In the genomic region with DNA sequence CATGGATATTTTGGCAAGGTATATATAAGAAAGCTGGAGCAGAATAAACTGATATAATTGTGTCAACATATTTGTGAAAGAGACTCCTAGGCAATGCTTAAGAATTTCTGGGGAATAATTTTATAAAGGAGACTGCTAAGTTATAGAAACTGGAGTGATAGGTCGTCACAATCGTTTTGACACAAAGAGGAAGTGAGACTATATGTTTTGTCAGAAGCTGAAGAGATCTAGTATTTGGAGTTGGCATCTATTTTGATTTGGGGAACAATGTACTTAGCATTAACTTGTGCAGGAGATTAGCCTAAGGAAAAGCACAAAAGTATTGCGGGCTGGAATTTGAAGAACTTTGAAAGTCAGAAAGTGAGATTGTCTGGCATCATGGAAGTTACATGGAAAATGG, we compare ENCODE assay signal across 28 cellular contexts.
"Had no signal": no experiment of that assay in that cellular context is flagged by ENCODE, and none has a peak within 500 bp of the region (broad histone marks: within the 10 kb centered on the region; RNA-seq: fewer than 3 reads in every experiment).

No MANE protein-coding gene starts in this region.

- H3K9me3 ChIP-seq: gastroesophageal sphincter, right atrium auricular region, tibial nerve had no signal

- DNase-seq: activated CD4-positive, alpha-beta T cell treated with anti-CD3 and anti-CD28 coated beads for 1 hour; activated CD4-positive, alpha-beta T cell treated with anti-CD3 and anti-CD28 coated beads, Interleukin-2, amount 10 ng/mL, durations not matched to agents 7 days and 5 days; activated CD8-positive, alpha-beta T cell treated with anti-CD3 and anti-CD28 coated beads for 36 hours; activated gamma-delta T cell treated with Interleukin-2 at 50 U/mL for 16 hours; activated naive CD4-positive, alpha-beta T cell treated with anti-CD3 and anti-CD28 coated beads, Interleukin-2, amount 50 U/mL, for 16 hours; activated T-cell treated with anti-CD3 and anti-CD28 coated beads, Interleukin-2, amount 50 U/mL, for 4 hours; amniotic stem cell; brain microvascular endothelial cell; dorsolateral prefrontal cortex; effector memory CD8-positive, alpha-beta T cell; erythroblast; head of caudate nucleus; hypothalamus; immature natural killer cell; kidney; natural killer cell; occipital lobe; stimulated activated naive CD4-positive, alpha-beta T cell; T-helper 2 cell had no signal

- H3K27me3 ChIP-seq: brain microvascular endothelial cell, dorsolateral prefrontal cortex, gastroesophageal sphincter, neural progenitor cell, right atrium auricular region, tibial nerve had no signal

- H3K4me2 ChIP-seq: neural progenitor cell had no signal

- H2AFZ ChIP-seq: neural progenitor cell, parathyroid adenoma had no signal

- H3K79me2 ChIP-seq: parathyroid adenoma had no signal

- ATAC-seq: activated CD8-positive, alpha-beta T cell treated with anti-CD3 and anti-CD28 coated beads for 36 hours; activated T-cell treated with anti-CD3 and anti-CD28 coated beads, Interleukin-2, amount 50 U/mL, for 4 hours; activated T-helper 17 cell treated with anti-CD3 and anti-CD28 coated beads, Interleukin-2, amount 50 U/mL, for 72 hours; effector memory CD8-positive, alpha-beta T cell; gastroesophageal sphincter; natural killer cell; WTC11 had no signal

- H3K36me3 ChIP-seq: brain microvascular endothelial cell, gastroesophageal sphincter, neural progenitor cell, right atrium auricular region, tibial nerve had no signal

- H3K4me1 ChIP-seq: gastroesophageal sphincter, neural progenitor cell, parathyroid adenoma, right atrium auricular region, tibial nerve had no signal

- H3K27ac ChIP-seq: brain microvascular endothelial cell, coronary artery, dorsolateral prefrontal cortex, gastroesophageal sphincter, neural progenitor cell, parathyroid adenoma, right atrium auricular region, tibial nerve had no signal

- H3K9ac ChIP-seq: neural progenitor cell, parathyroid adenoma had no signal

- FAIRE-seq: astrocyte, kidney had no signal

- H3K4me3 ChIP-seq: coronary artery, dorsolateral prefrontal cortex, gastroesophageal sphincter, neural progenitor cell, right atrium auricular region, tibial nerve had no signal
